ENCODE assay signal across 15 cellular contexts in genomic region chr17:72580321-72581127, GRCh38.
A peak's percentile ranks its signal among the peaks of the same experiment; 100 is the strongest.
DNase-seq lines count a peak whose midpoint lies in the region; ATAC-seq, FAIRE-seq and TF ChIP-seq lines count a peak whose summit lies in the region.
"Had no signal": no experiment of that assay in that cellular context is flagged by ENCODE, and none has a peak within 500 bp of the region (broad histone marks: within the 10 kb centered on the region; RNA-seq: fewer than 3 reads in every experiment).

No MANE protein-coding gene starts in this region.

- FAIRE-seq in bronchial epithelial cell (lab: Jason Lieb, UNC): peak; percentile 88
- FAIRE-seq: colon had no signal

- peaks cover 3% of the 10 kb centered on the region for H3K36me3 ChIP-seq in bronchial epithelial cell (ENCODE audit: control insufficient read depth, insufficient read depth, low read length)

- no peaks in the 10 kb centered on the region for H3K9me3 Mint-ChIP-seq in osteocyte (ENCODE audit: unreplicated experiment)
- H3K9me3 Mint-ChIP-seq: activated naive CD4-positive, alpha-beta T cell treated with anti-CD3 and anti-CD28 coated beads, Interleukin-2, amount 10 ng/mL, durations not matched to agents 7 days and 5 days; T-helper 1 cell treated with Interleukin-12 subunit alpha and Interleukin-12 subunit beta and Interleukin-4 antibody, amounts not matched to agents 30 μg/mL and 1 μg/mL, for 36 hours had no signal

- H3K27me3 Mint-ChIP-seq in osteocyte (ENCODE audit: unreplicated experiment): no peaks in the 10 kb centered on the region

- H3K27me3 ChIP-seq in bronchial epithelial cell (ENCODE audit: control insufficient read depth, insufficient read depth, low read length): no peaks in the 10 kb centered on the region

- H3K4me3 ChIP-seq in bronchial epithelial cell (ENCODE audit: low read depth, low read length): no peak overlapping the region

- H3K36me3 Mint-ChIP-seq in osteocyte (ENCODE audit: unreplicated experiment): no peaks in the 10 kb centered on the region
- H3K36me3 Mint-ChIP-seq: activated naive CD4-positive, alpha-beta T cell treated with anti-CD3 and anti-CD28 coated beads, Interleukin-2, amount 10 ng/mL, durations not matched to agents 7 days and 5 days had no signal

- no peak for ATAC-seq in HG03378 (IDR thresholded peaks at IDR 0.05; ENCODE audit: unreplicated experiment)

- H3K4me1 Mint-ChIP-seq in osteocyte (ENCODE audit: unreplicated experiment): peaks cover 14% of the 10 kb centered on the region
- H3K4me1 Mint-ChIP-seq: activated naive CD4-positive, alpha-beta T cell treated with anti-CD3 and anti-CD28 coated beads, Interleukin-2, amount 10 ng/mL, durations not matched to agents 7 days and 5 days had no signal

- peak; percentile 100 for DNase-seq in DMS53 (lab: John Stamatoyannopoulos, UW)
- peak; percentile 51 for DNase-seq in NCI-H2171 treated with DMSO at 0.1 percent for 48 hours (lab: John Stamatoyannopoulos, UW)
- DNase-seq in bronchial epithelial cell (ENCODE audit: low read depth): peak; percentile 83
- DNase-seq in nucleus accumbens (lab: John Stamatoyannopoulos, UW): peak in 33 of 56 donors; percentile 16 to 78 (median 47)
- no peak for DNase-seq in GM10266 (ENCODE audit: extremely low spot score)
- DNase-seq in osteocyte (ENCODE audit: extremely low spot score, unreplicated experiment): no peak
- DNase-seq in cortex of kidney (lab: John Stamatoyannopoulos, UW): no peak
- DNase-seq: activated CD4-positive, alpha-beta T cell treated with anti-CD3 and anti-CD28 coated beads, Interleukin-2, amount 50 U/mL, for 4 hours; activated naive CD4-positive, alpha-beta T cell treated with anti-CD3 and anti-CD28 coated beads, Interleukin-2, amount 10 ng/mL, durations not matched to agents 7 days and 5 days; AML-193; GF-D8; glutamatergic neuron had no signal

- H3K4me3 Mint-ChIP-seq in osteocyte (ENCODE audit: unreplicated experiment): no peak overlapping the region
- H3K4me3 Mint-ChIP-seq: activated naive CD4-positive, alpha-beta T cell treated with anti-CD3 and anti-CD28 coated beads, Interleukin-2, amount 10 ng/mL, durations not matched to agents 7 days and 5 days; T-helper 1 cell treated with Interleukin-12 subunit alpha and Interleukin-12 subunit beta and Interleukin-4 antibody, amounts not matched to agents 30 μg/mL and 1 μg/mL, for 36 hours had no signal

- TF ChIP-seq CTCF in bronchial epithelial cell (IDR thresholded peaks at IDR 0.05; ENCODE audit: insufficient read depth, low read length, severe bottlenecking) (no peak), GM10266 (IDR thresholded peaks at IDR 0.05; ENCODE audit: control insufficient read depth, insufficient read depth, low read depth, missing control alignments) (no peak), osteocyte (IDR thresholded peaks at IDR 0.05) (no peak)

- H3K27ac Mint-ChIP-seq in osteocyte (ENCODE audit: unreplicated experiment): no peak overlapping the region
- H3K27ac Mint-ChIP-seq: activated naive CD4-positive, alpha-beta T cell treated with anti-CD3 and anti-CD28 coated beads, Interleukin-2, amount 10 ng/mL, durations not matched to agents 7 days and 5 days; T-helper 1 cell treated with Interleukin-12 subunit alpha and Interleukin-12 subunit beta and Interleukin-4 antibody, amounts not matched to agents 30 μg/mL and 1 μg/mL, for 36 hours had no signal

Comparison
In these comparisons a context has a peak if more than half of its experiments do, and no peak if none do; other contexts are left out.
1. DNase-seq: peak in DMS53 (single experiment), NCI-H2171 treated with DMSO at 0.1 percent for 48 hours (single experiment), bronchial epithelial cell (single experiment) and nucleus accumbens (33 of 56); none in GM10266 (single experiment), osteocyte (single experiment) and cortex of kidney (single experiment).